ENCODE assay signal across 16 cellular contexts in the genomic region with DNA sequence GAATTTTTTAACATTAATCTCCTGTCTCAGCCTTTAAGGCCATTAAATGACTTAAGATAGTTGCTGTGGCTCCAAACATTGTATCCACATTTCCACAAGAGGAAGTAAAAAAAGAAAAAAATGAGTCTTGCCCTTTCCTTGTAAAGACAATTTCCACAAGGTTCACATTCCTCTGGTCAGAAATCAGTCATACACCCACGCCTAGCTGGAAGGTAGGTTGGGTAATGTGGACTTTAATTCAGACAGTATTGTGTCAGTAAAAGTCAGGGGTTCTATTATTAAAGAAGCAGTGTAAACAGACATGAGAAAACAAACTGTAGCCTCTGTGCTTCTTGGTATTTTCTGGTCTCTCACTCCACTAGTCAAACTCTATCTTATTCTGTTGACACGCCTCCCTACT.
"Had no signal": no experiment of that assay in that cellular context is flagged by ENCODE, and none has a peak within 500 bp of the region (broad histone marks: within the 10 kb centered on the region; RNA-seq: fewer than 3 reads in every experiment).

No MANE protein-coding gene starts in this region.

- H3K9ac ChIP-seq: parathyroid adenoma had no signal

- H3K4me3 Mint-ChIP-seq: naive thymus-derived CD4-positive, alpha-beta T cell; stimulated activated naive CD8-positive, alpha-beta T cell treated with anti-CD3 and anti-CD28 coated beads, Interleukin-15, amount 100 ng/mL, for 72 hours had no signal

- FAIRE-seq: colon had no signal

- H3K36me3 ChIP-seq: gastrocnemius medialis, thoracic aorta had no signal

- H3K4me1 Mint-ChIP-seq: naive thymus-derived CD4-positive, alpha-beta T cell; stimulated activated naive CD8-positive, alpha-beta T cell treated with anti-CD3 and anti-CD28 coated beads, Interleukin-15, amount 100 ng/mL, for 72 hours had no signal

- H3K4me1 ChIP-seq: gastrocnemius medialis, parathyroid adenoma had no signal

- H3K9me3 ChIP-seq: gastrocnemius medialis, thoracic aorta had no signal

- H3K27me3 Mint-ChIP-seq: naive thymus-derived CD4-positive, alpha-beta T cell; stimulated activated naive CD8-positive, alpha-beta T cell treated with anti-CD3 and anti-CD28 coated beads, Interleukin-15, amount 100 ng/mL, for 72 hours had no signal

- H3K36me3 Mint-ChIP-seq: activated naive CD4-positive, alpha-beta T cell treated with anti-CD3 and anti-CD28 coated beads, Interleukin-2, amount 50 U/mL, for 72 hours; naive thymus-derived CD4-positive, alpha-beta T cell had no signal

- H3K27me3 ChIP-seq: gastrocnemius medialis had no signal

- H3K4me3 ChIP-seq: gastrocnemius medialis, lung, skin epidermis, thoracic aorta had no signal

- DNase-seq: activated CD4-positive, alpha-beta T cell treated with anti-CD3 and anti-CD28 coated beads, Interleukin-2, amount 50 U/mL, for 4 hours; activated CD4-positive, CD25-positive, alpha-beta regulatory T cell treated with anti-CD3 and anti-CD28 coated beads, Interleukin-2, amount 50 U/mL, for 72 hours; activated effector memory CD4-positive, alpha-beta T cell treated with Interleukin-2 at 50 U/mL for 16 hours; activated T-cell treated with anti-CD3 and anti-CD28 coated beads, Interleukin-2, amount 50 U/mL, for 1 hour; gastrocnemius medialis; naive thymus-derived CD4-positive, alpha-beta T cell; retina; stimulated activated CD4-positive, alpha-beta T cell treated with anti-CD3 and anti-CD28 coated beads, Interleukin-4, amount 100 ng/mL, for 4 hours; stimulated activated naive CD8-positive, alpha-beta T cell treated with anti-CD3 and anti-CD28 coated beads, Interleukin-15, amount 100 ng/mL, for 72 hours; T-helper 2 cell had no signal

- H3K27ac Mint-ChIP-seq: activated naive CD4-positive, alpha-beta T cell treated with anti-CD3 and anti-CD28 coated beads, Interleukin-2, amount 50 U/mL, for 72 hours; naive thymus-derived CD4-positive, alpha-beta T cell; stimulated activated naive CD8-positive, alpha-beta T cell treated with anti-CD3 and anti-CD28 coated beads, Interleukin-15, amount 100 ng/mL, for 72 hours had no signal
